13 cellular contexts compared by ENCODE assay signal in genomic region chr7:11300231-11300630, GRCh38.
DNase-seq lines count a peak whose midpoint lies in the region; ATAC-seq lines count a peak whose summit lies in the region.
"Had no signal": no experiment of that assay in that cellular context is flagged by ENCODE, and none has a peak within 500 bp of the region (broad histone marks: within the 10 kb centered on the region; RNA-seq: fewer than 3 reads in every experiment).

No MANE protein-coding gene starts in this region.

- ATAC-seq in HG03097 (IDR thresholded peaks at IDR 0.05; ENCODE audit: low FRiP score, unreplicated experiment) (no peak), GM21447 (IDR thresholded peaks at IDR 0.05; ENCODE audit: unreplicated experiment) (no peak)
- ATAC-seq: A549 had no signal

- DNase-seq in NAMALWA (ENCODE audit: low spot score) (peak; percentile 42), NCI-H446 treated with DMSO at 0.1 percent for 48 hours (lab: John Stamatoyannopoulos, UW) (peak; percentile 62), inferior parietal cortex (ENCODE audit: extremely low spot score) (peak; percentile 7), NCI-H2081 treated with DMSO at 0.1 percent for 48 hours (lab: John Stamatoyannopoulos, UW) (no peak)
- DNase-seq: BE2C; CD4-positive, alpha-beta memory T cell; DND-41; GF-D8; HCEC 1CT; HFFc6 had no signal
